Comparison of ENCODE assay signal across 8 cellular contexts in genomic region chr16:84585886-84586285, GRCh38. TPM values are rescaled to one million over a fixed set of nuclear protein-coding genes. Genes with fewer than 3 reads are reported as not detected.
A peak's percentile ranks its signal among the peaks of the same experiment; 100 is the strongest.
DNase-seq lines count a peak whose midpoint lies in the region; ATAC-seq and TF ChIP-seq lines count a peak whose summit lies in the region.

No MANE protein-coding gene starts in this region.

- 66% methylated on average over 7 of the region's 10 CpGs; no CpG with 5 or more reads in 1 of the 2 experiments for WGBS in IMR-90 (ENCODE audit: extremely low coverage in 2 of 2, insufficient read length in 1 of 2), 2 experiments
- 79 to 80% methylated on average over 10 of the region's 10 CpGs for WGBS in lower leg skin, 2 donors

- H3K27me3 ChIP-seq in IMR-90 (ENCODE audit: control insufficient read depth, insufficient read depth, low read length) (no peaks in the 10 kb centered on the region), brain microvascular endothelial cell (replicated peaks) (no peaks in the 10 kb centered on the region)

- peaks cover 9% of the 10 kb centered on the region for H3K4me1 ChIP-seq in IMR-90 (ENCODE audit: control insufficient read depth, insufficient read depth, low read length)

- no TSS peak for BruUV-seq in IMR-90 (replicated peaks; lab: Mats Ljungman, UMichigan)

- CTCF ChIA-PET in IMR-90 (lab: Yijun Ruan, JAX): no interaction called here

- H4K5ac ChIP-seq in IMR-90 (ENCODE audit: low read depth, low read length): no peak overlapping the region

- no peak overlapping the region for H3K9ac ChIP-seq in IMR-90 (ENCODE audit: low read depth, low read length)

- H2AFZ ChIP-seq in IMR-90 (replicated peaks; ENCODE audit: low read length, poor library complexity): no peak overlapping the region

- peaks cover 40% of the 10 kb centered on the region for H3K4me1 Mint-ChIP-seq in CD14-positive monocyte
- peaks cover 69% of the 10 kb centered on the region for H3K4me1 Mint-ChIP-seq in dendritic cell treated with granulocyte-macrophage colony-stimulating factor and Interleukin-4, amounts not matched to agents 40 ng/mL and 50 ng/mL, for 4 days (ENCODE audit: low read depth)

- H2AK5ac ChIP-seq in IMR-90 (ENCODE audit: low read depth, low read length): no peak overlapping the region

- H3K9me3 Mint-ChIP-seq in CD14-positive monocyte: no peaks in the 10 kb centered on the region
- no peaks in the 10 kb centered on the region for H3K9me3 Mint-ChIP-seq in dendritic cell treated with granulocyte-macrophage colony-stimulating factor and Interleukin-4, amounts not matched to agents 40 ng/mL and 50 ng/mL, for 4 days

- dilution Hi-C loops in IMR-90 (cut with HindIII; ENCODE audit: low sequenced_read_pairs, unreplicated experiment): no loop called here

- peaks cover 37% of the 10 kb centered on the region for H3K9me1 ChIP-seq in IMR-90 (ENCODE audit: insufficient read depth, low read length)

- DNase-seq in CD14-positive monocyte (ENCODE audit: low spot score): no peak
- no peak for DNase-seq in IMR-90
- DNase-seq in superior temporal gyrus (ENCODE audit: extremely low spot score): peak; percentile 87
- DNase-seq in lower leg skin (ENCODE audit: low spot score in 2 of 2): no peak
- DNase-seq in mucosa of gallbladder (ENCODE audit: low spot score): no peak
- no peak for DNase-seq in brain microvascular endothelial cell

- H3K27ac ChIP-seq in IMR-90 (ENCODE audit: insufficient read depth, low read length) (no peak overlapping the region), brain microvascular endothelial cell (no peak overlapping the region)

- H3K56ac ChIP-seq in IMR-90 (ENCODE audit: extremely low read depth, insufficient read depth, low read length): no peak overlapping the region

- TF ChIP-seq POLR2A in IMR-90 (IDR thresholded peaks at IDR 0.05; ENCODE audit: low read depth, low read length): no peak
- no peak for TF ChIP-seq POLR2A in lower leg skin (IDR thresholded peaks at IDR 0.05)

- no peak overlapping the region for H3K18ac ChIP-seq in IMR-90 (ENCODE audit: low read depth, low read length)

- peaks cover 0 to under 1% (median 0%) of the 10 kb centered on the region in 3 donors for H3K27me3 Mint-ChIP-seq in CD14-positive monocyte (ENCODE audit: low read depth in 3 of 3)
- H3K27me3 Mint-ChIP-seq in dendritic cell treated with granulocyte-macrophage colony-stimulating factor and Interleukin-4, amounts not matched to agents 40 ng/mL and 50 ng/mL, for 4 days: no peaks in the 10 kb centered on the region

- POLR2A ChIA-PET in IMR-90 (lab: Charles Lee; ENCODE audit: unreplicated experiment): no interaction called here

- no peak overlapping the region for H2BK15ac ChIP-seq in IMR-90 (ENCODE audit: low read depth, low read length)

- H3K4me3 ChIP-seq in IMR-90 (ENCODE audit: insufficient read depth, low read depth, low read length): no peak overlapping the region
- no peak overlapping the region for H3K4me3 ChIP-seq in lower leg skin (ENCODE audit: low read depth, poor library complexity, severe bottlenecking)
- H3K4me3 ChIP-seq in brain microvascular endothelial cell (ENCODE audit: low read depth, low read length): no peak overlapping the region

- H4K91ac ChIP-seq in IMR-90 (ENCODE audit: insufficient read depth, low read depth, low read length): no peak overlapping the region

- no peak overlapping the region for H3K14ac ChIP-seq in IMR-90 (replicated peaks; ENCODE audit: low read depth, low read length)

- H2BK120ac ChIP-seq in IMR-90 (ENCODE audit: low read depth, low read length): no peak overlapping the region

- no peak overlapping the region for H2AK9ac ChIP-seq in IMR-90 (replicated peaks; ENCODE audit: low read depth, low read length, poor library complexity)

- H3K27ac Mint-ChIP-seq in CD14-positive monocyte: peak overlapping the region; percentile 79 to 91 (median 89)
- H3K27ac Mint-ChIP-seq in dendritic cell treated with granulocyte-macrophage colony-stimulating factor and Interleukin-4, amounts not matched to agents 40 ng/mL and 50 ng/mL, for 4 days: peak overlapping the region; percentile 85

- ATAC-seq in GM19372 (IDR thresholded peaks at IDR 0.05; ENCODE audit: low read depth, unreplicated experiment): peak; percentile 78
- no peak for ATAC-seq in IMR-90 (ENCODE audit: low read depth)

- no peak for TF ChIP-seq CTCF in CD14-positive monocyte (IDR thresholded peaks at IDR 0.05)
- TF ChIP-seq CTCF in IMR-90 (conservative IDR thresholded peaks at IDR 0.05; ENCODE audit: low read depth, low read length): no peak
- TF ChIP-seq CTCF in lower leg skin (IDR thresholded peaks at IDR 0.05): no peak
- no peak for TF ChIP-seq CTCF in brain microvascular endothelial cell (IDR thresholded peaks at IDR 0.05; ENCODE audit: low read depth, low read length, missing control alignments)

- H3K4me2 ChIP-seq in IMR-90 (ENCODE audit: low read depth, low read length): no peak overlapping the region

- H3K79me1 ChIP-seq in IMR-90 (ENCODE audit: low read depth in 1 of 2, low read length in 2 of 2): peaks cover 41 to 94% of the 10 kb centered on the region in 2 experiments

- H3K36me3 Mint-ChIP-seq in CD14-positive monocyte: peaks cover 73 to 95% of the 10 kb centered on the region in 2 donors
- H3K36me3 Mint-ChIP-seq in dendritic cell treated with granulocyte-macrophage colony-stimulating factor and Interleukin-4, amounts not matched to agents 40 ng/mL and 50 ng/mL, for 4 days (ENCODE audit: low read depth): peaks cover 86% of the 10 kb centered on the region

- peaks cover 86% of the 10 kb centered on the region for H4K20me1 ChIP-seq in IMR-90 (ENCODE audit: insufficient read depth, low read length)

- no peak overlapping the region for H3K23ac ChIP-seq in IMR-90 (ENCODE audit: low read depth, low read length)

- no peak overlapping the region for H2BK5ac ChIP-seq in IMR-90 (ENCODE audit: low read depth, low read length, poor library complexity, severe bottlenecking)

- H4K8ac ChIP-seq in IMR-90 (ENCODE audit: low read depth in 2 of 2, low read length in 2 of 2): no peak overlapping the region

- in situ Hi-C loops in IMR-90 (cut with MboI; ENCODE audit: low sequenced_read_pairs): no loop called here
- in situ Hi-C loops in brain microvascular endothelial cell (cut with HindIII; ENCODE audit: low pct_ligation_motif_present, low sequenced_read_pairs): no loop called here

- H3K4ac ChIP-seq in IMR-90 (ENCODE audit: low read depth, low read length): no peak overlapping the region

- TF ChIP-seq RAD21 in IMR-90 (IDR thresholded peaks at IDR 0.05; ENCODE audit: low read length): no peak

- H3K36me3 ChIP-seq in IMR-90 (ENCODE audit: control insufficient read depth, insufficient read depth, low read length) (peaks cover 43% of the 10 kb centered on the region), brain microvascular endothelial cell (replicated peaks) (peaks cover 57% of the 10 kb centered on the region)

- peak overlapping the region; percentile 60 to 65 for H3K4me3 Mint-ChIP-seq in CD14-positive monocyte
- H3K4me3 Mint-ChIP-seq in dendritic cell treated with granulocyte-macrophage colony-stimulating factor and Interleukin-4, amounts not matched to agents 40 ng/mL and 50 ng/mL, for 4 days: peak overlapping the region; percentile 59

- intact Hi-C loops in CD14-positive monocyte (cut with micrococcal nuclease): loop anchor here in 1 of 2 donors (5.0 kb wide), 1 partner anchor 36 kb away; no protein-coding TSS in a partner anchor
- intact Hi-C loops in IMR-90 (cut with micrococcal nuclease): no loop called here
- intact Hi-C loops in dendritic cell treated with granulocyte-macrophage colony-stimulating factor and Interleukin-4, amounts not matched to agents 40 ng/mL and 50 ng/mL, for 4 days (cut with micrococcal nuclease): loop anchor here (2.0 kb wide), 2 partner anchors 15 to 31 kb away; no protein-coding TSS in a partner anchor
- intact Hi-C loops in lower leg skin (cut with DNase I; ENCODE audit: low total_unique reads): no loop called here

- H2BK20ac ChIP-seq in IMR-90 (ENCODE audit: low read depth, low read length): no peak overlapping the region

- H3K9me3 ChIP-seq in IMR-90 (ENCODE audit: control insufficient read depth, insufficient read depth, low read length): no peaks in the 10 kb centered on the region

TF ChIP-seq in IMR-90, 13 proteins besides CTCF, POLR2A, EP300 and RAD21:
- TF ChIP-seq CEBPB (IDR thresholded peaks at IDR 0.05; ENCODE audit: low read depth, low read length) (no peak), USF2 (IDR thresholded peaks at IDR 0.05; ENCODE audit: low read depth, low read length) (peak; percentile 75)

RNA-seq across cellular contexts. Expression of gene COTL1, which starts 32.0 kb away (rescaled TPM):
- 1,000 to 10,000 TPM; 1,643 to 1,843 TPM for polyA plus RNA-seq in CD14-positive monocyte
- 144 and 166 TPM in 2 replicates for total RNA-seq in IMR-90 (2012; rRNA removed)
- 258 and 270 TPM in 2 replicates for polyA plus RNA-seq in IMR-90 (2012; rRNA removed)
- 343 and 372 TPM in 2 replicates for polyA plus RNA-seq in IMR-90 (2012; cell fraction: cytosol; rRNA removed)
- polyA plus RNA-seq in IMR-90 (2012; cell fraction: nucleus; rRNA removed; ENCODE audit: low replicate concordance): 158 and 196 TPM in 2 replicates
- 10 to 100 TPM in 2 of 4 donors, 1 to 10 TPM in 2; 6.5 to 25.7 (median 9.8) TPM for total RNA-seq in lower leg skin
- 129 TPM for total RNA-seq in mucosa of gallbladder
